Comparison of ENCODE assay signal across 12 cellular contexts in genomic region chr14:103623883-103624482, GRCh38. TPM values are rescaled to one million over a fixed set of nuclear protein-coding genes. Genes with fewer than 3 reads are reported as not detected.
DNase-seq lines count a peak whose midpoint lies in the region; ATAC-seq and TF ChIP-seq lines count a peak whose summit lies in the region.
"Had no signal": no experiment of that assay in that cellular context is flagged by ENCODE, and none has a peak within 500 bp of the region (broad histone marks: within the 10 kb centered on the region; RNA-seq: fewer than 3 reads in every experiment).

No MANE protein-coding gene starts in this region.

- no TSS peak for BruUV-seq in mammary epithelial cell (replicated peaks; lab: Mats Ljungman, UMichigan)

- in situ Hi-C loops in transverse colon (cut with MboI; ENCODE audit: low pct_ligation_motif_present in 1 of 4, low pct_unique_long_range_greater_than_20kb in 1 of 4, low sequenced_read_pairs in 3 of 4): no loop called here
- in situ Hi-C loops in mammary epithelial cell (cut with MboI; ENCODE audit: low sequenced_read_pairs in 2 of 2): no loop called here

- no peak for TF ChIP-seq POLR2A in transverse colon (IDR thresholded peaks at IDR 0.05)

- peaks cover 29% of the 10 kb centered on the region for H3K4me1 Mint-ChIP-seq in activated CD4-positive, alpha-beta memory T cell treated with anti-CD3 and anti-CD28 coated beads, Interleukin-2, amount 10 ng/mL, durations not matched to agents 7 days and 5 days
- peaks cover 15% of the 10 kb centered on the region for H3K4me1 Mint-ChIP-seq in activated CD4-positive, alpha-beta memory T cell treated with anti-CD3 and anti-CD28 coated beads for 36 hours (ENCODE audit: low read depth)
- peaks cover 32% of the 10 kb centered on the region for H3K4me1 Mint-ChIP-seq in activated CD8-positive, alpha-beta memory T cell treated with anti-CD3 and anti-CD28 coated beads, Interleukin-2, amount 10 ng/mL, durations not matched to agents 7 days and 5 days

- H3K4me2 ChIP-seq in mammary epithelial cell (ENCODE audit: insufficient read depth, low read depth, low read length): no peak overlapping the region

- H3K9me3 Mint-ChIP-seq in activated CD4-positive, alpha-beta memory T cell treated with anti-CD3 and anti-CD28 coated beads, Interleukin-2, amount 10 ng/mL, durations not matched to agents 7 days and 5 days: no peaks in the 10 kb centered on the region
- no peaks in the 10 kb centered on the region for H3K9me3 Mint-ChIP-seq in activated CD4-positive, alpha-beta memory T cell treated with anti-CD3 and anti-CD28 coated beads for 36 hours
- no peaks in the 10 kb centered on the region for H3K9me3 Mint-ChIP-seq in activated CD8-positive, alpha-beta memory T cell treated with anti-CD3 and anti-CD28 coated beads, Interleukin-2, amount 10 ng/mL, durations not matched to agents 7 days and 5 days (ENCODE audit: low read depth)
- H3K9me3 Mint-ChIP-seq: activated naive CD8-positive, alpha-beta T cell treated with anti-CD3 and anti-CD28 coated beads for 36 hours; neural crest cell had no signal

- H3K36me3 Mint-ChIP-seq in activated CD4-positive, alpha-beta memory T cell treated with anti-CD3 and anti-CD28 coated beads, Interleukin-2, amount 10 ng/mL, durations not matched to agents 7 days and 5 days (ENCODE audit: low read depth): no peaks in the 10 kb centered on the region
- no peaks in the 10 kb centered on the region for H3K36me3 Mint-ChIP-seq in activated CD4-positive, alpha-beta memory T cell treated with anti-CD3 and anti-CD28 coated beads for 36 hours
- no peaks in the 10 kb centered on the region for H3K36me3 Mint-ChIP-seq in activated CD8-positive, alpha-beta memory T cell treated with anti-CD3 and anti-CD28 coated beads, Interleukin-2, amount 10 ng/mL, durations not matched to agents 7 days and 5 days
- H3K36me3 Mint-ChIP-seq: activated naive CD8-positive, alpha-beta T cell treated with anti-CD3 and anti-CD28 coated beads for 36 hours had no signal

- peaks cover 4% of the 10 kb centered on the region for H3K27me3 Mint-ChIP-seq in activated CD4-positive, alpha-beta memory T cell treated with anti-CD3 and anti-CD28 coated beads, Interleukin-2, amount 10 ng/mL, durations not matched to agents 7 days and 5 days
- no peaks in the 10 kb centered on the region for H3K27me3 Mint-ChIP-seq in activated CD4-positive, alpha-beta memory T cell treated with anti-CD3 and anti-CD28 coated beads for 36 hours
- peaks cover 8% of the 10 kb centered on the region for H3K27me3 Mint-ChIP-seq in activated CD8-positive, alpha-beta memory T cell treated with anti-CD3 and anti-CD28 coated beads, Interleukin-2, amount 10 ng/mL, durations not matched to agents 7 days and 5 days

- dilution Hi-C loops in mammary epithelial cell (cut with HindIII; ENCODE audit: low sequenced_read_pairs): no loop called here

- H3K4me1 ChIP-seq in RWPE2 (ENCODE audit: insufficient read depth, poor library complexity, severe bottlenecking) (peaks cover 17% of the 10 kb centered on the region), right cardiac atrium (ENCODE audit: control insufficient read depth, insufficient read depth, low read length) (peaks cover 4% of the 10 kb centered on the region), transverse colon (peaks cover 15 to 46% (median 24%) of the 10 kb centered on the region in 4 donors), mammary epithelial cell (ENCODE audit: insufficient read depth, low read length) (peaks cover 30% of the 10 kb centered on the region)

- H3K36me3 ChIP-seq in RWPE2 (ENCODE audit: low read depth) (no peaks in the 10 kb centered on the region), transverse colon (no peaks in the 10 kb centered on the region), mammary epithelial cell (ENCODE audit: insufficient read depth, low read length) (no peaks in the 10 kb centered on the region)

- no peak overlapping the region for H2AFZ ChIP-seq in mammary epithelial cell (ENCODE audit: low read depth, low read length)

- ATAC-seq in RWPE2 (ENCODE audit: low read depth) (no peak), right cardiac atrium (peak; percentile 15 to 35)
- ATAC-seq in activated CD8-positive, alpha-beta memory T cell treated with anti-CD3 and anti-CD28 coated beads, Interleukin-2, amount 10 ng/mL, durations not matched to agents 7 days and 5 days: no peak

- H3K27ac ChIP-seq in RWPE2 (ENCODE audit: poor library complexity, severe bottlenecking) (peak overlapping the region; percentile 62), right cardiac atrium (ENCODE audit: low read length) (peak overlapping the region; percentile 14), transverse colon (peak overlapping the region in 1 of 4 donors; percentile 22), mammary epithelial cell (ENCODE audit: insufficient read depth, low read depth, low read length) (no peak overlapping the region)

- POLR2A ChIA-PET in activated CD4-positive, alpha-beta memory T cell treated with anti-CD3 and anti-CD28 coated beads, Interleukin-2, amount 10 ng/mL, durations not matched to agents 7 days and 5 days (lab: Charles Lee): interaction anchor here (0.6 kb wide), 1 partner anchor 1401 kb away, joined by 3 read pairs; no protein-coding TSS in a partner anchor
- POLR2A ChIA-PET in activated CD4-positive, alpha-beta memory T cell treated with anti-CD3 and anti-CD28 coated beads for 36 hours (lab: Charles Lee): no interaction called here

- no peak overlapping the region for H3K9ac ChIP-seq in mammary epithelial cell (ENCODE audit: insufficient read depth, low read length)

- no peak for DNase-seq in activated CD4-positive, alpha-beta memory T cell treated with anti-CD3 and anti-CD28 coated beads, Interleukin-2, amount 10 ng/mL, durations not matched to agents 7 days and 5 days
- DNase-seq in activated CD4-positive, alpha-beta memory T cell treated with anti-CD3 and anti-CD28 coated beads for 36 hours: no peak
- DNase-seq in RWPE2 (ENCODE audit: low spot score) (no peak), right cardiac atrium (peak; percentile 66 to 84 (median 82)), transverse colon (peak; percentile 12), NCI-H446 (lab: John Stamatoyannopoulos, UW) (no peak), mammary epithelial cell (no peak)
- DNase-seq in activated CD8-positive, alpha-beta memory T cell treated with anti-CD3 and anti-CD28 coated beads, Interleukin-2, amount 10 ng/mL, durations not matched to agents 7 days and 5 days: no peak
- DNase-seq: activated naive CD8-positive, alpha-beta T cell treated with anti-CD3 and anti-CD28 coated beads for 36 hours; NCI-H1694; SIG-M5 had no signal

- H3K79me2 ChIP-seq in mammary epithelial cell (ENCODE audit: insufficient read depth, low read length): peaks cover 4% of the 10 kb centered on the region

- CTCF ChIA-PET in activated CD4-positive, alpha-beta memory T cell treated with anti-CD3 and anti-CD28 coated beads, Interleukin-2, amount 10 ng/mL, durations not matched to agents 7 days and 5 days (lab: Charles Lee): interaction anchor here (1.7 kb wide), 1 partner anchor 16 kb away, joined by 4 read pairs; no protein-coding TSS in a partner anchor
- CTCF ChIA-PET in activated CD4-positive, alpha-beta memory T cell treated with anti-CD3 and anti-CD28 coated beads for 36 hours (lab: Charles Lee): no interaction called here
- CTCF ChIA-PET in activated CD8-positive, alpha-beta memory T cell treated with anti-CD3 and anti-CD28 coated beads, Interleukin-2, amount 10 ng/mL, durations not matched to agents 7 days and 5 days (lab: Charles Lee): no interaction called here
- CTCF ChIA-PET in mammary epithelial cell (lab: Charles Lee; ENCODE audit: low non-redundant PET): no interaction called here

- no peak for TF ChIP-seq EP300 in transverse colon (IDR thresholded peaks at IDR 0.05; ENCODE audit: low read depth)

- WGBS in right cardiac atrium: 29% methylated on average over 16 of the region's 16 CpGs
- WGBS in transverse colon (ENCODE audit: low coverage in 1 of 2), 2 donors: 59% methylated on average over 16 of the region's 16 CpGs; no CpG with 5 or more reads in 1 of the 2 donors
- WGBS in mammary epithelial cell (ENCODE audit: low coverage, missing lambda C conversion rate): 85% methylated on average over 15 of the region's 16 CpGs

- H3K27ac Mint-ChIP-seq in activated CD4-positive, alpha-beta memory T cell treated with anti-CD3 and anti-CD28 coated beads, Interleukin-2, amount 10 ng/mL, durations not matched to agents 7 days and 5 days: peak overlapping the region; percentile 54
- no peak overlapping the region for H3K27ac Mint-ChIP-seq in activated CD4-positive, alpha-beta memory T cell treated with anti-CD3 and anti-CD28 coated beads for 36 hours
- H3K27ac Mint-ChIP-seq in activated CD8-positive, alpha-beta memory T cell treated with anti-CD3 and anti-CD28 coated beads, Interleukin-2, amount 10 ng/mL, durations not matched to agents 7 days and 5 days: no peak overlapping the region
- H3K27ac Mint-ChIP-seq: activated naive CD8-positive, alpha-beta T cell treated with anti-CD3 and anti-CD28 coated beads for 36 hours had no signal

- H3K4me3 ChIP-seq in RWPE2 (ENCODE audit: severe bottlenecking): no peak overlapping the region
- no peak overlapping the region for H3K4me3 ChIP-seq in right cardiac atrium (ENCODE audit: low read length)
- H3K4me3 ChIP-seq in transverse colon: no peak overlapping the region
- no peak overlapping the region for H3K4me3 ChIP-seq in mammary epithelial cell (replicated peaks in 1 of 3; ENCODE audit: insufficient read depth in 1 of 3, low read depth in 2 of 3, low read length in 3 of 3)

- no peaks in the 10 kb centered on the region for H4K20me1 ChIP-seq in mammary epithelial cell (ENCODE audit: insufficient read depth, low read length)

- no peaks in the 10 kb centered on the region for H3K9me3 ChIP-seq in RWPE2 (ENCODE audit: severe bottlenecking)
- H3K9me3 ChIP-seq in right cardiac atrium (ENCODE audit: control insufficient read depth, low read length): no peaks in the 10 kb centered on the region
- H3K9me3 ChIP-seq in transverse colon: no peaks in the 10 kb centered on the region
- H3K9me3 ChIP-seq in mammary epithelial cell (replicated peaks; ENCODE audit: insufficient read depth, low read length): no peaks in the 10 kb centered on the region

- H3K4me3 Mint-ChIP-seq in activated CD4-positive, alpha-beta memory T cell treated with anti-CD3 and anti-CD28 coated beads, Interleukin-2, amount 10 ng/mL, durations not matched to agents 7 days and 5 days: no peak overlapping the region
- H3K4me3 Mint-ChIP-seq in activated CD4-positive, alpha-beta memory T cell treated with anti-CD3 and anti-CD28 coated beads for 36 hours: no peak overlapping the region
- no peak overlapping the region for H3K4me3 Mint-ChIP-seq in activated CD8-positive, alpha-beta memory T cell treated with anti-CD3 and anti-CD28 coated beads, Interleukin-2, amount 10 ng/mL, durations not matched to agents 7 days and 5 days
- H3K4me3 Mint-ChIP-seq: activated naive CD8-positive, alpha-beta T cell treated with anti-CD3 and anti-CD28 coated beads for 36 hours; neural crest cell had no signal

- H3K27me3 ChIP-seq in RWPE2 (ENCODE audit: insufficient read depth, poor library complexity, severe bottlenecking): no peaks in the 10 kb centered on the region
- H3K27me3 ChIP-seq in right cardiac atrium (ENCODE audit: control insufficient read depth, insufficient read depth): no peaks in the 10 kb centered on the region
- no peaks in the 10 kb centered on the region for H3K27me3 ChIP-seq in transverse colon
- no peaks in the 10 kb centered on the region for H3K27me3 ChIP-seq in mammary epithelial cell (ENCODE audit: insufficient read depth, low read length)

- TF ChIP-seq CTCF in RWPE2 (IDR thresholded peaks at IDR 0.05; ENCODE audit: poor library complexity, severe bottlenecking) (no peak), transverse colon (IDR thresholded peaks at IDR 0.05) (no peak), mammary epithelial cell (conservative IDR thresholded peaks at IDR 0.05 in 1 of 2, IDR thresholded peaks at IDR 0.05 in 1 of 2; ENCODE audit: extremely low read depth in 1 of 2, insufficient read depth in 1 of 2, low read depth in 1 of 2, low read length in 2 of 2) (no peak)

- intact Hi-C loops in activated CD4-positive, alpha-beta memory T cell treated with anti-CD3 and anti-CD28 coated beads for 36 hours (cut with micrococcal nuclease): no loop called here
- intact Hi-C loops in right cardiac atrium (cut with DNase I): no loop called here
- intact Hi-C loops in transverse colon (cut with DNase I; ENCODE audit: low total_unique reads): no loop called here
- intact Hi-C loops in mammary epithelial cell (cut with micrococcal nuclease): no loop called here

RNA-seq across cellular contexts. Expression of gene KLC1, which starts 5.0 kb away (rescaled TPM):
- 100 to 1,000 TPM; 152 to 160 TPM for total RNA-seq in activated CD4-positive, alpha-beta memory T cell treated with anti-CD3 and anti-CD28 coated beads, Interleukin-2, amount 10 ng/mL, durations not matched to agents 7 days and 5 days
- total RNA-seq in activated CD4-positive, alpha-beta memory T cell treated with anti-CD3 and anti-CD28 coated beads for 36 hours: 100 to 1,000 TPM; 119 to 130 TPM
- total RNA-seq in right cardiac atrium (100 to 1,000 TPM; 110 to 137 (median 129) TPM), transverse colon (100 to 1,000 TPM; 205 to 427 (median 291) TPM), mammary epithelial cell (100 to 1,000 TPM; 216 to 237 TPM)
- polyA plus RNA-seq in right cardiac atrium (112 TPM), mammary epithelial cell (102 TPM)
- total RNA-seq in activated CD8-positive, alpha-beta memory T cell treated with anti-CD3 and anti-CD28 coated beads, Interleukin-2, amount 10 ng/mL, durations not matched to agents 7 days and 5 days: 100 to 1,000 TPM; 171 to 206 TPM
- polyA minus RNA-seq in mammary epithelial cell: 142 TPM

Comparison
In these comparisons a context has a peak if more than half of its experiments do, and no peak if none do; other contexts are left out.
1. DNase-seq: peak in right cardiac atrium (3 of 3) and transverse colon (single experiment); none in activated CD4-positive, alpha-beta memory T cell treated with anti-CD3 and anti-CD28 coated beads, Interleukin-2, amount 10 ng/mL, durations not matched to agents 7 days and 5 days (single experiment), activated CD4-positive, alpha-beta memory T cell treated with anti-CD3 and anti-CD28 coated beads for 36 hours (single experiment), RWPE2 (single experiment), activated CD8-positive, alpha-beta memory T cell treated with anti-CD3 and anti-CD28 coated beads, Interleukin-2, amount 10 ng/mL, durations not matched to agents 7 days and 5 days (single experiment), NCI-H446 (0 of 2) and mammary epithelial cell (single experiment).
2. ATAC-seq: peak in right cardiac atrium (2 of 2); none in RWPE2 (single experiment) and activated CD8-positive, alpha-beta memory T cell treated with anti-CD3 and anti-CD28 coated beads, Interleukin-2, amount 10 ng/mL, durations not matched to agents 7 days and 5 days (single experiment).